ENCODE assay signal across 2 cellular contexts in the genomic region with DNA sequence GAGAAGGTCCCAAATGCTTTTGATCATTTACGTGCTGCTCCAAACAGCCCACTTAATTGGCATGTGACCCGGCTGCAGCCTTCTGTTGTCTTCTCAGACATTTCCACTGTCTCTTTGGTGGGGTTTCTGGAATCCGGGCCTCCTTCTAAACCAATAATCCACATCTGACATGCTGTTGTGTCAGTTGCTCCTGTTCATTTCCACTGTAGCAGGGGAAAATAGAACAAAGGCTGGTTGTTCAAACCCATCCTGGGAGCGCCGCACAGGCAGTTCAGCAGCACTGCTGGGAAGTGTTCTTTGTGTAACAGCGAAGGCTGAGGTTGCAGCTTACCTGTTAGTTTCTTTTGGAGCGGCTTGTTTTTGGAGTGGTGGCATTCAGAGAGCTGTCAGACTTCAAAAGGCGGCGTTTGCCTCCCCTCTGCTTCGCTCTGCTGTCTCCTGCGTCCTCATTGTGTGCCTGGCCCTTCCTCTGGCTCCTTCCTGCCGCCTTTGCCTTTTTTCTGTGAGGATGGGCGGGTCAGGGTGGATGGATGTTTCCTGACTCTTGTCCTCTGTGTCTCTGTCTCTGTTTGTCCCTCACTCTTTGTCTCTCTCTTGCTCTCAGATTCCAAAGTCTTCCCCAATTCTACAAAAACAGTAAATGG.
TF ChIP-seq lines count a peak whose summit lies in the region.

No MANE protein-coding gene starts in this region.

TF ChIP-seq in IMR-90, 13 proteins besides CTCF, POLR2A, EP300 and RAD21 (continued from another document):
- TF ChIP-seq NFE2L2 (IDR thresholded peaks at IDR 0.05; ENCODE audit: low read depth, low read length) = no peak
- no peak for TF ChIP-seq RFX5 (IDR thresholded peaks at IDR 0.05; ENCODE audit: low read depth, low read length)
- TF ChIP-seq MAFK (IDR thresholded peaks at IDR 0.05; ENCODE audit: low read depth, low read length) = no peak
- TF ChIP-seq, protein P1, sequence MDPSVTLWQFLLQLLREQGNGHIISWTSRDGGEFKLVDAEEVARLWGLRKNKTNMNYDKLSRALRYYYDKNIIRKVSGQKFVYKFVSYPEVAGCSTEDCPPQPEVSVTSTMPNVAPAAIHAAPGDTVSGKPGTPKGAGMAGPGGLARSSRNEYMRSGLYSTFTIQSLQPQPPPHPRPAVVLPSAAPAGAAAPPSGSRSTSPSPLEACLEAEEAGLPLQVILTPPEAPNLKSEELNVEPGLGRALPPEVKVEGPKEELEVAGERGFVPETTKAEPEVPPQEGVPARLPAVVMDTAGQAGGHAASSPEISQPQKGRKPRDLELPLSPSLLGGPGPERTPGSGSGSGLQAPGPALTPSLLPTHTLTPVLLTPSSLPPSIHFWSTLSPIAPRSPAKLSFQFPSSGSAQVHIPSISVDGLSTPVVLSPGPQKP (IDR thresholded peaks at IDR 0.05; ENCODE audit: borderline replicate concordance, low read depth, low read length) = no peak
- TF ChIP-seq, protein P2, sequence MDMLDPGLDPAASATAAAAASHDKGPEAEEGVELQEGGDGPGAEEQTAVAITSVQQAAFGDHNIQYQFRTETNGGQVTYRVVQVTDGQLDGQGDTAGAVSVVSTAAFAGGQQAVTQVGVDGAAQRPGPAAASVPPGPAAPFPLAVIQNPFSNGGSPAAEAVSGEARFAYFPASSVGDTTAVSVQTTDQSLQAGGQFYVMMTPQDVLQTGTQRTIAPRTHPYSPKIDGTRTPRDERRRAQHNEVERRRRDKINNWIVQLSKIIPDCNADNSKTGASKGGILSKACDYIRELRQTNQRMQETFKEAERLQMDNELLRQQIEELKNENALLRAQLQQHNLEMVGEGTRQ (IDR thresholded peaks at IDR 0.05; ENCODE audit: low read depth, low read length) = no peak
- TF ChIP-seq FOS (IDR thresholded peaks at IDR 0.05; ENCODE audit: low read depth, low read length) = no peak
- no peak for TF ChIP-seq BHLHE40 (IDR thresholded peaks at IDR 0.05; ENCODE audit: low read depth, low read length)
- no peak for TF ChIP-seq CHD1 (IDR thresholded peaks at IDR 0.05; ENCODE audit: low read depth, low read length)
- TF ChIP-seq MAZ (IDR thresholded peaks at IDR 0.05; ENCODE audit: borderline replicate concordance, low read depth, low read length) = no peak

TF ChIP-seq in K562, 482 proteins besides CTCF, POLR2A, EP300 and RAD21:
- TF ChIP-seq, protein P3, sequence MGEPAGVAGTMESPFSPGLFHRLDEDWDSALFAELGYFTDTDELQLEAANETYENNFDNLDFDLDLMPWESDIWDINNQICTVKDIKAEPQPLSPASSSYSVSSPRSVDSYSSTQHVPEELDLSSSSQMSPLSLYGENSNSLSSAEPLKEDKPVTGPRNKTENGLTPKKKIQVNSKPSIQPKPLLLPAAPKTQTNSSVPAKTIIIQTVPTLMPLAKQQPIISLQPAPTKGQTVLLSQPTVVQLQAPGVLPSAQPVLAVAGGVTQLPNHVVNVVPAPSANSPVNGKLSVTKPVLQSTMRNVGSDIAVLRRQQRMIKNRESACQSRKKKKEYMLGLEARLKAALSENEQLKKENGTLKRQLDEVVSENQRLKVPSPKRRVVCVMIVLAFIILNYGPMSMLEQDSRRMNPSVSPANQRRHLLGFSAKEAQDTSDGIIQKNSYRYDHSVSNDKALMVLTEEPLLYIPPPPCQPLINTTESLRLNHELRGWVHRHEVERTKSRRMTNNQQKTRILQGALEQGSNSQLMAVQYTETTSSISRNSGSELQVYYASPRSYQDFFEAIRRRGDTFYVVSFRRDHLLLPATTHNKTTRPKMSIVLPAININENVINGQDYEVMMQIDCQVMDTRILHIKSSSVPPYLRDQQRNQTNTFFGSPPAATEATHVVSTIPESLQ (CRISPR knock-in tag; IDR thresholded peaks at IDR 0.05) = no peak
- TF ChIP-seq ZNF140 (CRISPR knock-in tag; IDR thresholded peaks at IDR 0.05) = no peak
- no peak for TF ChIP-seq XRCC5 (IDR thresholded peaks at IDR 0.05; ENCODE audit: low read depth, low read length)
- TF ChIP-seq ZNF121 (CRISPR knock-in tag; conservative IDR thresholded peaks at IDR 0.05) = no peak
- TF ChIP-seq ZNF124 (CRISPR knock-in tag; IDR thresholded peaks at IDR 0.05) = no peak
- TF ChIP-seq CBFA2T2 (conservative IDR thresholded peaks at IDR 0.05) = no peak
- no peak for TF ChIP-seq ZNF165 (CRISPR knock-in tag; IDR thresholded peaks at IDR 0.05; ENCODE audit: borderline replicate concordance)
- TF ChIP-seq KAT2B (IDR thresholded peaks at IDR 0.05; ENCODE audit: low read depth, low read length) = no peak
- TF ChIP-seq ZFPM2 (CRISPR knock-in tag; IDR thresholded peaks at IDR 0.05) = no peak
- TF ChIP-seq BRD9 (IDR thresholded peaks at IDR 0.05; ENCODE audit: low read depth, partially characterized antibody) = no peak
- TF ChIP-seq XRCC3 (IDR thresholded peaks at IDR 0.05) = no peak
- TF ChIP-seq SLC30A9 (CRISPR knock-in tag; IDR thresholded peaks at IDR 0.05) = no peak
- TF ChIP-seq ZNF274 (IDR thresholded peaks at IDR 0.05; ENCODE audit: borderline replicate concordance, low read depth, low read length) = no peak
- no peak for TF ChIP-seq SNRNP70 (optimal IDR thresholded peaks at IDR 0.05; ENCODE audit: low read depth, low read length)
- TF ChIP-seq, protein P4, sequence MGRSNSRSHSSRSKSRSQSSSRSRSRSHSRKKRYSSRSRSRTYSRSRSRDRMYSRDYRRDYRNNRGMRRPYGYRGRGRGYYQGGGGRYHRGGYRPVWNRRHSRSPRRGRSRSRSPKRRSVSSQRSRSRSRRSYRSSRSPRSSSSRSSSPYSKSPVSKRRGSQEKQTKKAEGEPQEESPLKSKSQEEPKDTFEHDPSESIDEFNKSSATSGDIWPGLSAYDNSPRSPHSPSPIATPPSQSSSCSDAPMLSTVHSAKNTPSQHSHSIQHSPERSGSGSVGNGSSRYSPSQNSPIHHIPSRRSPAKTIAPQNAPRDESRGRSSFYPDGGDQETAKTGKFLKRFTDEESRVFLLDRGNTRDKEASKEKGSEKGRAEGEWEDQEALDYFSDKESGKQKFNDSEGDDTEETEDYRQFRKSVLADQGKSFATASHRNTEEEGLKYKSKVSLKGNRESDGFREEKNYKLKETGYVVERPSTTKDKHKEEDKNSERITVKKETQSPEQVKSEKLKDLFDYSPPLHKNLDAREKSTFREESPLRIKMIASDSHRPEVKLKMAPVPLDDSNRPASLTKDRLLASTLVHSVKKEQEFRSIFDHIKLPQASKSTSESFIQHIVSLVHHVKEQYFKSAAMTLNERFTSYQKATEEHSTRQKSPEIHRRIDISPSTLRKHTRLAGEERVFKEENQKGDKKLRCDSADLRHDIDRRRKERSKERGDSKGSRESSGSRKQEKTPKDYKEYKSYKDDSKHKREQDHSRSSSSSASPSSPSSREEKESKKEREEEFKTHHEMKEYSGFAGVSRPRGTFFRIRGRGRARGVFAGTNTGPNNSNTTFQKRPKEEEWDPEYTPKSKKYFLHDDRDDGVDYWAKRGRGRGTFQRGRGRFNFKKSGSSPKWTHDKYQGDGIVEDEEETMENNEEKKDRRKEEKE (IDR thresholded peaks at IDR 0.05; ENCODE audit: borderline replicate concordance in 1 of 2, control insufficient read depth in 1 of 2, low read depth in 2 of 2, low read length in 1 of 2) = no peak
- TF ChIP-seq, protein P5, sequence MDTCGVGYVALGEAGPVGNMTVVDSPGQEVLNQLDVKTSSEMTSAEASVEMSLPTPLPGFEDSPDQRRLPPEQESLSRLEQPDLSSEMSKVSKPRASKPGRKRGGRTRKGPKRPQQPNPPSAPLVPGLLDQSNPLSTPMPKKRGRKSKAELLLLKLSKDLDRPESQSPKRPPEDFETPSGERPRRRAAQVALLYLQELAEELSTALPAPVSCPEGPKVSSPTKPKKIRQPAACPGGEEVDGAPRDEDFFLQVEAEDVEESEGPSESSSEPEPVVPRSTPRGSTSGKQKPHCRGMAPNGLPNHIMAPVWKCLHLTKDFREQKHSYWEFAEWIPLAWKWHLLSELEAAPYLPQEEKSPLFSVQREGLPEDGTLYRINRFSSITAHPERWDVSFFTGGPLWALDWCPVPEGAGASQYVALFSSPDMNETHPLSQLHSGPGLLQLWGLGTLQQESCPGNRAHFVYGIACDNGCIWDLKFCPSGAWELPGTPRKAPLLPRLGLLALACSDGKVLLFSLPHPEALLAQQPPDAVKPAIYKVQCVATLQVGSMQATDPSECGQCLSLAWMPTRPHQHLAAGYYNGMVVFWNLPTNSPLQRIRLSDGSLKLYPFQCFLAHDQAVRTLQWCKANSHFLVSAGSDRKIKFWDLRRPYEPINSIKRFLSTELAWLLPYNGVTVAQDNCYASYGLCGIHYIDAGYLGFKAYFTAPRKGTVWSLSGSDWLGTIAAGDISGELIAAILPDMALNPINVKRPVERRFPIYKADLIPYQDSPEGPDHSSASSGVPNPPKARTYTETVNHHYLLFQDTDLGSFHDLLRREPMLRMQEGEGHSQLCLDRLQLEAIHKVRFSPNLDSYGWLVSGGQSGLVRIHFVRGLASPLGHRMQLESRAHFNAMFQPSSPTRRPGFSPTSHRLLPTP (IDR thresholded peaks at IDR 0.05; ENCODE audit: borderline replicate concordance, extremely low read depth, insufficient read length) = no peak
- TF ChIP-seq FOXA3 (CRISPR knock-in tag; conservative IDR thresholded peaks at IDR 0.05 in 1 of 2, IDR thresholded peaks at IDR 0.05 in 1 of 2) = no peak
- TF ChIP-seq, protein P6, sequence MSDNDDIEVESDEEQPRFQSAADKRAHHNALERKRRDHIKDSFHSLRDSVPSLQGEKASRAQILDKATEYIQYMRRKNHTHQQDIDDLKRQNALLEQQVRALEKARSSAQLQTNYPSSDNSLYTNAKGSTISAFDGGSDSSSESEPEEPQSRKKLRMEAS (CRISPR knock-in tag; IDR thresholded peaks at IDR 0.05) = no peak
- TF ChIP-seq PHF20 (IDR thresholded peaks at IDR 0.05; ENCODE audit: partially characterized antibody) = no peak
TF ChIP-seq in K562: peak in this region for 0.
